ENCODE assay signal across 11 cellular contexts in genomic region chr3:129560269-129560787, GRCh38. TPM values are rescaled to one million over a fixed set of nuclear protein-coding genes. Genes with fewer than 3 reads are reported as not detected.
DNase-seq lines count a peak whose midpoint lies in the region; ATAC-seq and TF ChIP-seq lines count a peak whose summit lies in the region.
"Had no signal": no experiment of that assay in that cellular context is flagged by ENCODE, and none has a peak within 500 bp of the region (broad histone marks: within the 10 kb centered on the region; RNA-seq: fewer than 3 reads in every experiment).

No MANE protein-coding gene starts in this region.

- 0 out of 2 replicates have a peak, but pooled peaks cover 4% of the 10 kb centered on the region for H4K20me1 ChIP-seq in Karpas-422 (ENCODE audit: insufficient read depth, low read depth, low read length)

- in situ Hi-C loops in Panc1 (cut with HindIII; ENCODE audit: low pct_unique_long_range_greater_than_20kb, low sequenced_read_pairs): no loop called here

- BruUV-seq in Panc1 (replicated peaks; lab: Mats Ljungman, UMichigan): no TSS peak

- DNase-seq in AG09319 (ENCODE audit: extremely low read depth, low read depth) (peak; percentile 32), Panc1 (ENCODE audit: low read depth, low spot score) (no peak), fibroblast of the conjunctiva (ENCODE audit: low read depth) (peak; percentile 71), psoas muscle (peak; percentile 59 to 75), AML-193 (lab: John Stamatoyannopoulos, UW) (no peak), Karpas-422 (no peak)
- DNase-seq: DND-41; effector CD4-positive, alpha-beta T cell; stimulated activated naive CD8-positive, alpha-beta T cell treated with anti-CD3 and anti-CD28 coated beads, Interleukin-15, amount 100 ng/mL, for 72 hours had no signal

- no peaks in the 10 kb centered on the region for H3K27me3 ChIP-seq in Panc1 (ENCODE audit: control insufficient read depth, insufficient read depth, low read length)
- H3K27me3 ChIP-seq in psoas muscle (ENCODE audit: insufficient read depth in 3 of 3, low read length in 2 of 3): no peaks in the 10 kb centered on the region
- no peaks in the 10 kb centered on the region for H3K27me3 ChIP-seq in Karpas-422 (ENCODE audit: low read length)

- no peak overlapping the region for H2AFZ ChIP-seq in Karpas-422 (ENCODE audit: low read length)

- CTCF ChIA-PET in Panc1 (lab: Charles Lee): interaction anchor here (1.3 kb wide), 1 partner anchor 177 kb away, joined by 5 read pairs; no protein-coding TSS in a partner anchor

- ATAC-seq in Panc1: no peak
- ATAC-seq in psoas muscle: peak in 1 of 4 donors; percentile 15
- ATAC-seq in GM21360 (IDR thresholded peaks at IDR 0.05; ENCODE audit: unreplicated experiment): no peak
- ATAC-seq in HG03045 (IDR thresholded peaks at IDR 0.05; ENCODE audit: unreplicated experiment): no peak

- intact Hi-C loops in Panc1 (cut with micrococcal nuclease; ENCODE audit: unreplicated experiment): no loop called here
- intact Hi-C loops in psoas muscle (cut with DNase I): no loop called here

- TF ChIP-seq CTCF in AG09319 (IDR thresholded peaks at IDR 0.05; ENCODE audit: low read depth, low read length) (no peak), Panc1 (IDR thresholded peaks at IDR 0.05) (no peak), psoas muscle (IDR thresholded peaks at IDR 0.05) (no peak)

- H3K27ac ChIP-seq in Panc1 (ENCODE audit: low read length): peak overlapping the region; percentile 11; the same call in 1 of the 2 replicates
- H3K27ac ChIP-seq in psoas muscle: peak overlapping the region; percentile 66
- no peak overlapping the region for H3K27ac ChIP-seq in Karpas-422 (ENCODE audit: low read length)

- H3K36me3 ChIP-seq in Panc1 (ENCODE audit: control insufficient read depth, insufficient read depth, low read length) (peaks cover 9% of the 10 kb centered on the region), psoas muscle (ENCODE audit: insufficient read depth in 1 of 2, low read depth in 1 of 2) (peaks cover 0 to 43% of the 10 kb centered on the region in 2 donors), Karpas-422 (ENCODE audit: insufficient read depth, low read length) (no peaks in the 10 kb centered on the region)

- POLR2A ChIA-PET in Panc1 (lab: Charles Lee): no interaction called here

- H3K4me3 ChIP-seq in Panc1 (ENCODE audit: low read depth in 2 of 2, low read length in 2 of 2) (no peak overlapping the region), psoas muscle (peak overlapping the region; percentile 4), Karpas-422 (ENCODE audit: low read length) (no peak overlapping the region)

- H3K4me1 ChIP-seq in Panc1 (ENCODE audit: control insufficient read depth, insufficient read depth, low read length) (peaks cover 20% of the 10 kb centered on the region), psoas muscle (peaks cover 25% of the 10 kb centered on the region), Karpas-422 (ENCODE audit: low read length) (peaks cover 15% of the 10 kb centered on the region)

- H3K9me2 ChIP-seq in Karpas-422 (replicated peaks; ENCODE audit: insufficient read depth, low read length): no peaks in the 10 kb centered on the region

- WGBS in psoas muscle, 3 donors: 55 to 67% (median 63%) methylated on average over 14 to 16 of the region's 16 CpGs

- no peak overlapping the region for H3K4me2 ChIP-seq in Karpas-422 (ENCODE audit: low read depth, low read length, poor library complexity, severe bottlenecking)

- no peak overlapping the region for H3K9ac ChIP-seq in Karpas-422 (ENCODE audit: low read length)

- no peaks in the 10 kb centered on the region for H3K79me2 ChIP-seq in Karpas-422 (ENCODE audit: low read length)

- no peaks in the 10 kb centered on the region for H3K9me3 ChIP-seq in Panc1 (ENCODE audit: control insufficient read depth, insufficient read depth, low read depth, low read length)
- no peaks in the 10 kb centered on the region for H3K9me3 ChIP-seq in psoas muscle
- no peaks in the 10 kb centered on the region for H3K9me3 ChIP-seq in Karpas-422 (ENCODE audit: low read length)

RNA-seq across cellular contexts. Expression of gene H1-8, which starts 17.4 kb away (rescaled TPM):
- total RNA-seq in Panc1 (2021; ENCODE audit: unreplicated experiment): not detected
- not detected for polyA plus RNA-seq in Panc1 (2012; ENCODE audit: insufficient read length)
- total RNA-seq in psoas muscle: not detected
- polyA plus RNA-seq in psoas muscle: not detected
- total RNA-seq in Karpas-422 (2014; rRNA removed; shearing (Covaris generic); ENCODE audit: low replicate concordance): not detected in 2 replicates

RNA-seq across cellular contexts. Expression of gene RHO, which starts 31.9 kb away (rescaled TPM):
- total RNA-seq in Panc1 (2021; ENCODE audit: unreplicated experiment) (not detected), psoas muscle (not detected)
- not detected for polyA plus RNA-seq in Panc1 (2012; ENCODE audit: insufficient read length)
- polyA plus RNA-seq in psoas muscle: under 1 TPM in 1 of 3 donors, not detected in 2; 0.01 TPM
- not detected in 2 replicates for total RNA-seq in Karpas-422 (2014; rRNA removed; shearing (Covaris generic); ENCODE audit: low replicate concordance)

RNA-seq across cellular contexts. Expression of gene PLXND1, which starts 46.1 kb away (rescaled TPM):
- total RNA-seq in Panc1 (2021; ENCODE audit: unreplicated experiment): 248 TPM
- polyA plus RNA-seq in Panc1 (2012; ENCODE audit: insufficient read length): 456 TPM
- total RNA-seq in psoas muscle: 10 to 100 TPM; 28.2 to 49.9 (median 31.9) TPM
- 10 to 100 TPM; 15.5 to 24.0 (median 20.7) TPM for polyA plus RNA-seq in psoas muscle
- total RNA-seq in Karpas-422 (2014; rRNA removed; shearing (Covaris generic); ENCODE audit: low replicate concordance): 0.52 TPM in 1 of 2 replicates, not detected in the other

Comparison
In these comparisons a context has a peak if more than half of its experiments do, and no peak if none do; other contexts are left out.
1. DNase-seq: peak in AG09319 (single experiment), fibroblast of the conjunctiva (single experiment) and psoas muscle (2 of 2); none in Panc1 (single experiment), AML-193 (0 of 2) and Karpas-422 (single experiment).
2. RNA of gene PLXND1, which starts 46.1 kb away (total RNA-seq): 248 TPM in Panc1 (single experiment) and 28.2 to 49.9 TPM in psoas muscle; 0.52 TPM in Karpas-422; every median in the first group is over 10 times any median in the second.